Comparison of ENCODE assay signal across 18 cellular contexts in the genomic region with DNA sequence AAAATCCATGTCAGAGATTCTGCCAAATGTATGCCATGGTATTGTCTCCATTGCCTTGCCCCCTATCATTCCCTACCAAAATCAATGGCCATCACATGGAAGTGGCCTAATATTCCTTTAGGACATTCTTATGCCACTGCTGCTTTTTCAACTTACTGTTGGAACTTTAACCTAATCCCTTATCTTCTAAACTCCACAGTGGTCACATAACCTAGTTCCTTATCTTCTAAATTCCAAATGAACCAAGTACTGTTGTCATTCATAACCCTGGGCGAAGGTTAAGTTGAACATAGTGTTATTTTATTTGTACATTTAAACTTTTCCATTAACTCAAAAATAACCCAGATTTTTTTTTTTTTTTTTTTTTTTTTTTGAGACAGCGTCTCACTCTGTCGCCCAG. TPM values are rescaled to one million over a fixed set of nuclear protein-coding genes. Genes with fewer than 3 reads are reported as not detected.
DNase-seq lines count a peak whose midpoint lies in the region; ATAC-seq and TF ChIP-seq lines count a peak whose summit lies in the region.
"Had no signal": no experiment of that assay in that cellular context is flagged by ENCODE, and none has a peak within 500 bp of the region (broad histone marks: within the 10 kb centered on the region; RNA-seq: fewer than 3 reads in every experiment).

No MANE protein-coding gene starts in this region.

- intact Hi-C loops in right lobe of liver (cut with DNase I), result no loop called here

- peak; percentile 47 for DNase-seq in HuH-7 (ENCODE audit: low spot score)
- DNase-seq in right lobe of liver, result no peak
- DNase-seq in NCI-H510A treated with DMSO at 0.1 percent for 48 hours (lab: John Stamatoyannopoulos, UW), result no peak
- DNase-seq in OCI-M1 (lab: John Stamatoyannopoulos, UW), result no peak
- DNase-seq in AML-193 (lab: John Stamatoyannopoulos, UW), result no peak
- DNase-seq: ACHN; Calu3; CD4-positive, alpha-beta T cell; DND-41; EL; GM23248; IMR-90; KBM-7 had no signal

- H3K27ac ChIP-seq in ectodermal cell (ENCODE audit: insufficient read depth, low read depth, low read length, poor library complexity, severe bottlenecking) (peak overlapping the region; percentile 23), right lobe of liver (peak overlapping the region in 1 of 3 donors; percentile 26)
- H3K27ac ChIP-seq: C4-2B, GM23248 had no signal

- TF ChIP-seq POLR2A in right lobe of liver (IDR thresholded peaks at IDR 0.05), result no peak

- H3K27me3 ChIP-seq in ectodermal cell (ENCODE audit: control insufficient read depth, insufficient read depth, low read length, poor library complexity, severe bottlenecking) (no peaks in the 10 kb centered on the region), right lobe of liver (no peaks in the 10 kb centered on the region)

- no peak for TF ChIP-seq CTCF in right lobe of liver (IDR thresholded peaks at IDR 0.05)

- no peaks in the 10 kb centered on the region for H3K4me1 ChIP-seq in ectodermal cell (ENCODE audit: control insufficient read depth, insufficient read depth, low read length)
- peaks cover 0 to 8% (median 0%) of the 10 kb centered on the region in 4 donors for H3K4me1 ChIP-seq in right lobe of liver
- H3K4me1 ChIP-seq: HAP-1 had no signal

- ATAC-seq in right lobe of liver, result peak; percentile 47 to 73 (median 62)

- WGBS in ectodermal cell, 2 experiments, result 85 to 86% methylated on average over 2 to 3 of the region's 3 CpGs
- WGBS in right lobe of liver (ENCODE audit: insufficient coverage, low coverage, low lambda C conversion rate, missing lambda C conversion rate), result 54% methylated on average over 3 of the region's 3 CpGs

- H3K36me3 ChIP-seq in ectodermal cell (ENCODE audit: control insufficient read depth, insufficient read depth, low read length) (peaks cover 2% of the 10 kb centered on the region), right lobe of liver (peaks cover 0 to 16% (median 7%) of the 10 kb centered on the region in 4 donors)

- H3K9me3 ChIP-seq in ectodermal cell (ENCODE audit: control insufficient read depth, low read length) (no peaks in the 10 kb centered on the region), right lobe of liver (no peaks in the 10 kb centered on the region)
- H3K9me3 ChIP-seq: HAP-1 had no signal

- H3K4me3 ChIP-seq in ectodermal cell (ENCODE audit: insufficient read depth, low read depth, low read length) (no peak overlapping the region), right lobe of liver (no peak overlapping the region)
- H3K4me3 ChIP-seq: GM23248, HAP-1 had no signal

RNA-seq across cellular contexts. Expression of a gene that starts 3.6 kb away (rescaled TPM):
- polyA plus RNA-seq in ectodermal cell (2013, experiment 1 of 4), result not detected
- not detected for polyA plus RNA-seq in ectodermal cell (2013, experiment 2 of 4)
- polyA plus RNA-seq in ectodermal cell (2013, experiment 3 of 4), result not detected
- not detected for polyA plus RNA-seq in ectodermal cell (2013, experiment 4 of 4)
- under 1 TPM in 5 of 6 experiments, not detected in 1; 0.06 to 0.18 (median 0.10) TPM for total RNA-seq in right lobe of liver
- total RNA-seq: GM23248, H4, IMR-90 had no signal
- polyA plus RNA-seq: BJ, GM23248, IMR-90 had no signal

RNA-seq across cellular contexts. Expression of a gene that starts 29.8 kb away (rescaled TPM):
- 30.2 TPM for polyA plus RNA-seq in ectodermal cell (2013, experiment 1 of 4)
- 31.9 TPM for polyA plus RNA-seq in ectodermal cell (2013, experiment 2 of 4)
- 24.6 TPM for polyA plus RNA-seq in ectodermal cell (2013, experiment 3 of 4)
- polyA plus RNA-seq in ectodermal cell (2013, experiment 4 of 4), result 26.9 TPM
- total RNA-seq in right lobe of liver, result 100 to 1,000 TPM in 1 of 6 experiments, 10 to 100 TPM in 5; 46.4 to 101 (median 59.7) TPM
